ENCODE assay signal across 23 cellular contexts in genomic region chr1:1204425-1204920, GRCh38. TPM values are rescaled to one million over a fixed set of nuclear protein-coding genes. Genes with fewer than 3 reads are reported as not detected.
A peak's percentile ranks its signal among the peaks of the same experiment; 100 is the strongest.
DNase-seq lines count a peak whose midpoint lies in the region; ATAC-seq and TF ChIP-seq lines count a peak whose summit lies in the region.
"Had no signal": no experiment of that assay in that cellular context is flagged by ENCODE, and none has a peak within 500 bp of the region (broad histone marks: within the 10 kb centered on the region; RNA-seq: fewer than 3 reads in every experiment).

No MANE protein-coding gene starts in this region.

- intact Hi-C loops in CD14-positive monocyte (cut with micrococcal nuclease), result no loop called here
- intact Hi-C loops in lower lobe of right lung (cut with DNase I), result no loop called here
- intact Hi-C loops in stomach (cut with DNase I; ENCODE audit: low total_unique reads), result no loop called here

- H3K9me3 Mint-ChIP-seq in activated T-cell treated with anti-CD3 and anti-CD28 coated beads, Interleukin-2, amount 50 U/mL, for 24 hours, result no peaks in the 10 kb centered on the region
- H3K9me3 Mint-ChIP-seq in CD14-positive monocyte, result peaks cover 0 to 5% (median 2%) of the 10 kb centered on the region in 7 donors
- H3K9me3 Mint-ChIP-seq in activated CD4-positive, alpha-beta memory T cell treated with anti-CD3 and anti-CD28 coated beads, Interleukin-2, amount 10 ng/mL, durations not matched to agents 7 days and 5 days, result no peaks in the 10 kb centered on the region
- H3K9me3 Mint-ChIP-seq: naive B cell had no signal

- TF ChIP-seq EP300 in stomach (IDR thresholded peaks at IDR 0.05), result no peak

- TF ChIP-seq POLR2A in stomach (IDR thresholded peaks at IDR 0.05), result no peak

- no peak overlapping the region for H3K27ac ChIP-seq in lower lobe of right lung
- H3K27ac ChIP-seq in stomach, result no peak overlapping the region
- H3K27ac ChIP-seq: ascending aorta, foreskin keratinocyte, GM23248, ovary, sigmoid colon had no signal

- peak overlapping the region; percentile 47 for H3K27ac Mint-ChIP-seq in activated T-cell treated with anti-CD3 and anti-CD28 coated beads, Interleukin-2, amount 50 U/mL, for 24 hours
- no peak overlapping the region for H3K27ac Mint-ChIP-seq in CD14-positive monocyte
- H3K27ac Mint-ChIP-seq in activated CD4-positive, alpha-beta memory T cell treated with anti-CD3 and anti-CD28 coated beads, Interleukin-2, amount 10 ng/mL, durations not matched to agents 7 days and 5 days, result peak overlapping the region; percentile 31

- H3K36me3 Mint-ChIP-seq in activated T-cell treated with anti-CD3 and anti-CD28 coated beads, Interleukin-2, amount 50 U/mL, for 24 hours (ENCODE audit: low read depth), result peaks cover 14% of the 10 kb centered on the region
- peaks cover 0 to 1% of the 10 kb centered on the region in 2 donors for H3K36me3 Mint-ChIP-seq in CD14-positive monocyte
- peaks cover 2% of the 10 kb centered on the region for H3K36me3 Mint-ChIP-seq in activated CD4-positive, alpha-beta memory T cell treated with anti-CD3 and anti-CD28 coated beads, Interleukin-2, amount 10 ng/mL, durations not matched to agents 7 days and 5 days (ENCODE audit: low read depth)
- H3K36me3 Mint-ChIP-seq: naive B cell had no signal

- TF ChIP-seq CTCF in CD14-positive monocyte (IDR thresholded peaks at IDR 0.05) (no peak), lower lobe of right lung (IDR thresholded peaks at IDR 0.05) (no peak), stomach (IDR thresholded peaks at IDR 0.05) (no peak)

- POLR2A ChIA-PET in activated CD4-positive, alpha-beta memory T cell treated with anti-CD3 and anti-CD28 coated beads, Interleukin-2, amount 10 ng/mL, durations not matched to agents 7 days and 5 days (lab: Charles Lee), result interaction anchor here (4.5 kb wide), 1 partner anchor 13 kb away, joined by 65 read pairs; no protein-coding TSS in a partner anchor

- peaks cover 72% of the 10 kb centered on the region for H3K27me3 ChIP-seq in lower lobe of right lung (ENCODE audit: low read depth)
- peaks cover 8 to 92% (median 64%) of the 10 kb centered on the region in 3 donors for H3K27me3 ChIP-seq in stomach

- 83 to 88% (median 85%) methylated on average over 1 to 8 of the region's 8 CpGs for WGBS in stomach, 5 donors

- H3K4me3 ChIP-seq in lower lobe of right lung, result no peak overlapping the region
- H3K4me3 ChIP-seq in stomach, result no peak overlapping the region
- H3K4me3 ChIP-seq: ascending aorta, GM23248, ovary, sigmoid colon had no signal

- H3K27me3 Mint-ChIP-seq in activated T-cell treated with anti-CD3 and anti-CD28 coated beads, Interleukin-2, amount 50 U/mL, for 24 hours, result no peaks in the 10 kb centered on the region
- peaks cover 45 to 77% (median 50%) of the 10 kb centered on the region in 3 donors for H3K27me3 Mint-ChIP-seq in CD14-positive monocyte (ENCODE audit: low read depth in 3 of 3)
- H3K27me3 Mint-ChIP-seq in activated CD4-positive, alpha-beta memory T cell treated with anti-CD3 and anti-CD28 coated beads, Interleukin-2, amount 10 ng/mL, durations not matched to agents 7 days and 5 days, result no peaks in the 10 kb centered on the region

- H3K9me3 ChIP-seq in lower lobe of right lung (no peaks in the 10 kb centered on the region), stomach (no peaks in the 10 kb centered on the region)
- H3K9me3 ChIP-seq: ascending aorta, ovary, sigmoid colon had no signal

- peak overlapping the region; percentile 80 for H3K4me3 Mint-ChIP-seq in activated T-cell treated with anti-CD3 and anti-CD28 coated beads, Interleukin-2, amount 50 U/mL, for 24 hours
- no peak overlapping the region for H3K4me3 Mint-ChIP-seq in CD14-positive monocyte
- peak overlapping the region; percentile 47 for H3K4me3 Mint-ChIP-seq in activated CD4-positive, alpha-beta memory T cell treated with anti-CD3 and anti-CD28 coated beads, Interleukin-2, amount 10 ng/mL, durations not matched to agents 7 days and 5 days

- no peak for ATAC-seq in lower lobe of right lung
- ATAC-seq: foreskin keratinocyte had no signal

- H3K4me1 Mint-ChIP-seq in activated T-cell treated with anti-CD3 and anti-CD28 coated beads, Interleukin-2, amount 50 U/mL, for 24 hours (ENCODE audit: low read depth), result peaks cover 38% of the 10 kb centered on the region
- H3K4me1 Mint-ChIP-seq in CD14-positive monocyte, result peaks cover 5% of the 10 kb centered on the region
- H3K4me1 Mint-ChIP-seq in activated CD4-positive, alpha-beta memory T cell treated with anti-CD3 and anti-CD28 coated beads, Interleukin-2, amount 10 ng/mL, durations not matched to agents 7 days and 5 days, result peaks cover 37% of the 10 kb centered on the region

- H3K4me1 ChIP-seq in lower lobe of right lung (peaks cover 16% of the 10 kb centered on the region), stomach (peaks cover 27 to 52% (median 46%) of the 10 kb centered on the region in 4 donors)
- H3K4me1 ChIP-seq: foreskin keratinocyte had no signal

- CTCF ChIA-PET in activated CD4-positive, alpha-beta memory T cell treated with anti-CD3 and anti-CD28 coated beads, Interleukin-2, amount 10 ng/mL, durations not matched to agents 7 days and 5 days (lab: Charles Lee), result no interaction called here

- DNase-seq in activated T-cell treated with anti-CD3 and anti-CD28 coated beads, Interleukin-2, amount 50 U/mL, for 24 hours, result no peak
- no peak for DNase-seq in activated T-cell treated with anti-CD3 and anti-CD28 coated beads, Interleukin-2, amount 50 U/mL, for 48 hours
- DNase-seq in CD14-positive monocyte (ENCODE audit: low spot score) (peak; percentile 36), lower lobe of right lung (peak; percentile 19), stomach (no peak), NCI-H345 treated with DMSO at 0.1 percent for 48 hours (lab: John Stamatoyannopoulos, UW; ENCODE audit: unreplicated experiment) (no peak), T1000 (lab: John Stamatoyannopoulos, UW) (no peak)
- no peak for DNase-seq in activated CD4-positive, alpha-beta memory T cell treated with anti-CD3 and anti-CD28 coated beads, Interleukin-2, amount 10 ng/mL, durations not matched to agents 7 days and 5 days
- DNase-seq: ACHN, activated gamma-delta T cell, DMS153, erythroblast, foreskin keratinocyte, GM23248, mesenchymal stem cell, MM.1S, naive B cell, NCI-H1436, NCI-H69, sigmoid colon, SW 1271 had no signal

- H3K36me3 ChIP-seq in lower lobe of right lung, result no peaks in the 10 kb centered on the region
- H3K36me3 ChIP-seq in stomach, result no peaks in the 10 kb centered on the region
- H3K36me3 ChIP-seq: ascending aorta, ovary, sigmoid colon had no signal

RNA-seq across cellular contexts. Expression of gene TNFRSF18, which starts 1.9 kb away (rescaled TPM):
- polyA plus RNA-seq in CD14-positive monocyte (not detected), stomach (1 to 10 TPM in 1 of 3 donors, under 1 TPM in 1, not detected in 1; 0.37 to 3.6 TPM)
- total RNA-seq in activated CD4-positive, alpha-beta memory T cell treated with anti-CD3 and anti-CD28 coated beads, Interleukin-2, amount 10 ng/mL, durations not matched to agents 7 days and 5 days, result 100 to 1,000 TPM; 115 to 116 TPM
- total RNA-seq in lower lobe of right lung (0.47 TPM), stomach (10 to 100 TPM in 1 of 5 donors, 1 to 10 TPM in 1, not detected in 3; 1.7 to 11.9 TPM)
- total RNA-seq: ascending aorta, GM23248 had no signal
- polyA plus RNA-seq: GM23248 had no signal

RNA-seq across cellular contexts. Expression of gene TNFRSF4, which starts 9.5 kb away (rescaled TPM):
- polyA plus RNA-seq in CD14-positive monocyte (not detected), stomach (1 to 10 TPM; 1.7 to 4.5 (median 4.2) TPM)
- 100 to 1,000 TPM; 237 to 243 TPM for total RNA-seq in activated CD4-positive, alpha-beta memory T cell treated with anti-CD3 and anti-CD28 coated beads, Interleukin-2, amount 10 ng/mL, durations not matched to agents 7 days and 5 days
- total RNA-seq in lower lobe of right lung (3.0 TPM), stomach (under 1 TPM in 1 of 5 donors, not detected in 4; 0.55 TPM)
- total RNA-seq: foreskin keratinocyte, GM23248 had no signal
- polyA plus RNA-seq: foreskin keratinocyte, GM23248 had no signal

RNA-seq across cellular contexts. Expression of gene SDF4, which starts 27.3 kb away (rescaled TPM):
- 10 to 100 TPM; 81.7 to 89.0 TPM for polyA plus RNA-seq in CD14-positive monocyte
- 100 to 1,000 TPM; 181 TPM for total RNA-seq in activated CD4-positive, alpha-beta memory T cell treated with anti-CD3 and anti-CD28 coated beads, Interleukin-2, amount 10 ng/mL, durations not matched to agents 7 days and 5 days
- total RNA-seq in lower lobe of right lung, result 127 TPM
- 100 to 1,000 TPM in 2 of 5 donors, 10 to 100 TPM in 3; 50.3 to 404 (median 65.3) TPM for total RNA-seq in stomach
- 10 to 100 TPM; 50.4 to 83.6 (median 61.9) TPM for polyA plus RNA-seq in stomach

RNA-seq across cellular contexts. Expression of gene B3GALT6, which starts 27.6 kb away (rescaled TPM):
- polyA plus RNA-seq in CD14-positive monocyte (1 to 10 TPM; 1.9 to 8.8 TPM), stomach (1 to 10 TPM; 3.7 to 9.7 (median 6.7) TPM)
- 10 to 100 TPM; 13.3 to 14.4 TPM for total RNA-seq in activated CD4-positive, alpha-beta memory T cell treated with anti-CD3 and anti-CD28 coated beads, Interleukin-2, amount 10 ng/mL, durations not matched to agents 7 days and 5 days
- total RNA-seq in lower lobe of right lung (13.7 TPM), stomach (10 to 100 TPM in 1 of 5 donors, 1 to 10 TPM in 3, not detected in 1; 1.8 to 13.8 (median 8.1) TPM)

RNA-seq across cellular contexts. Expression of gene TTLL10, which starts 30.8 kb away (rescaled TPM):
- polyA plus RNA-seq in CD14-positive monocyte (under 1 TPM in 1 of 2 donors, not detected in 1; 0.06 TPM), stomach (under 1 TPM in 2 of 3 donors, not detected in 1; 0.13 to 0.46 TPM)
- total RNA-seq in activated CD4-positive, alpha-beta memory T cell treated with anti-CD3 and anti-CD28 coated beads, Interleukin-2, amount 10 ng/mL, durations not matched to agents 7 days and 5 days, result not detected
- total RNA-seq in lower lobe of right lung (6.6 TPM), stomach (1 to 10 TPM in 1 of 5 donors, not detected in 4; 6.4 TPM)
- total RNA-seq: ascending aorta, foreskin keratinocyte, GM23248, sigmoid colon had no signal
- polyA plus RNA-seq: GM23248, ovary had no signal

Comparison
In these comparisons a context has a peak if more than half of its experiments do, and no peak if none do; other contexts are left out.
1. DNase-seq: peak in CD14-positive monocyte (single experiment) and lower lobe of right lung (single experiment); none in activated T-cell treated with anti-CD3 and anti-CD28 coated beads, Interleukin-2, amount 50 U/mL, for 24 hours (single experiment), activated T-cell treated with anti-CD3 and anti-CD28 coated beads, Interleukin-2, amount 50 U/mL, for 48 hours (0 of 2), activated CD4-positive, alpha-beta memory T cell treated with anti-CD3 and anti-CD28 coated beads, Interleukin-2, amount 10 ng/mL, durations not matched to agents 7 days and 5 days (single experiment), stomach (single experiment), NCI-H345 treated with DMSO at 0.1 percent for 48 hours (single experiment) and T1000 (single experiment).
2. H3K27ac Mint-ChIP-seq: peak in activated T-cell treated with anti-CD3 and anti-CD28 coated beads, Interleukin-2, amount 50 U/mL, for 24 hours (single experiment) and activated CD4-positive, alpha-beta memory T cell treated with anti-CD3 and anti-CD28 coated beads, Interleukin-2, amount 10 ng/mL, durations not matched to agents 7 days and 5 days (single experiment); none in CD14-positive monocyte (0 of 7).
3. H3K4me3 Mint-ChIP-seq: peak in activated T-cell treated with anti-CD3 and anti-CD28 coated beads, Interleukin-2, amount 50 U/mL, for 24 hours (single experiment) and activated CD4-positive, alpha-beta memory T cell treated with anti-CD3 and anti-CD28 coated beads, Interleukin-2, amount 10 ng/mL, durations not matched to agents 7 days and 5 days (single experiment); none in CD14-positive monocyte (0 of 2).
4. RNA of gene TNFRSF18, which starts 1.9 kb away (total RNA-seq): 115 to 116 TPM in activated CD4-positive, alpha-beta memory T cell treated with anti-CD3 and anti-CD28 coated beads, Interleukin-2, amount 10 ng/mL, durations not matched to agents 7 days and 5 days; 0.47 TPM in lower lobe of right lung (single experiment) and 1.7 to 11.9 TPM in stomach; every median in the first group is over 4 times any median in the second.
5. RNA of gene TNFRSF4, which starts 9.5 kb away (total RNA-seq): 237 to 243 TPM in activated CD4-positive, alpha-beta memory T cell treated with anti-CD3 and anti-CD28 coated beads, Interleukin-2, amount 10 ng/mL, durations not matched to agents 7 days and 5 days; 3.0 TPM in lower lobe of right lung (single experiment) and 0.55 TPM in stomach; every median in the first group is over 10 times any median in the second.